ENCODE assay signal across 21 cellular contexts in genomic region chr10:79272353-79272752, GRCh38.
DNase-seq lines count a peak whose midpoint lies in the region; ATAC-seq and TF ChIP-seq lines count a peak whose summit lies in the region.
"Had no signal": no experiment of that assay in that cellular context is flagged by ENCODE, and none has a peak within 500 bp of the region (broad histone marks: within the 10 kb centered on the region; RNA-seq: fewer than 3 reads in every experiment).

No MANE protein-coding gene starts in this region.

- H3K4me1 Mint-ChIP-seq in activated CD4-positive, alpha-beta memory T cell treated with anti-CD3 and anti-CD28 coated beads, Interleukin-2, amount 10 ng/mL, durations not matched to agents 7 days and 5 days, result peaks cover 19% of the 10 kb centered on the region
- H3K4me1 Mint-ChIP-seq in activated CD4-positive, alpha-beta memory T cell treated with anti-CD3 and anti-CD28 coated beads for 36 hours (ENCODE audit: low read depth), result peaks cover 4% of the 10 kb centered on the region
- H3K4me1 Mint-ChIP-seq in stimulated activated memory B cell treated with anti-CD40 and anti-IgM and Interleukin-4, amounts not matched to agents 10 μg/mL and 1 μg/mL and 100 μg/mL, for 72 hours, result peaks cover 73% of the 10 kb centered on the region

- peaks cover 77% of the 10 kb centered on the region for H3K4me1 ChIP-seq in lower lobe of right lung

- no peaks in the 10 kb centered on the region for H3K27me3 Mint-ChIP-seq in activated CD4-positive, alpha-beta memory T cell treated with anti-CD3 and anti-CD28 coated beads, Interleukin-2, amount 10 ng/mL, durations not matched to agents 7 days and 5 days
- H3K27me3 Mint-ChIP-seq in activated CD4-positive, alpha-beta memory T cell treated with anti-CD3 and anti-CD28 coated beads for 36 hours, result no peaks in the 10 kb centered on the region
- no peaks in the 10 kb centered on the region for H3K27me3 Mint-ChIP-seq in stimulated activated memory B cell treated with anti-CD40 and anti-IgM and Interleukin-4, amounts not matched to agents 10 μg/mL and 1 μg/mL and 100 μg/mL, for 72 hours
- H3K27me3 Mint-ChIP-seq: activated naive CD8-positive, alpha-beta T cell treated with anti-CD3 and anti-CD28 coated beads, Interleukin-2, amount 50 U/mL, for 24 hours; naive thymus-derived CD4-positive, alpha-beta T cell; stimulated activated naive CD8-positive, alpha-beta T cell treated with anti-CD3 and anti-CD28 coated beads, Interleukin-15, amount 100 ng/mL, for 72 hours had no signal

- CTCF ChIA-PET in activated CD4-positive, alpha-beta memory T cell treated with anti-CD3 and anti-CD28 coated beads, Interleukin-2, amount 10 ng/mL, durations not matched to agents 7 days and 5 days (lab: Charles Lee), result no interaction called here
- CTCF ChIA-PET in activated CD4-positive, alpha-beta memory T cell treated with anti-CD3 and anti-CD28 coated beads for 36 hours (lab: Charles Lee), result no interaction called here
- CTCF ChIA-PET in RWPE1 (lab: Yijun Ruan, JAX), result no interaction called here

- no peaks in the 10 kb centered on the region for H3K27me3 ChIP-seq in lower lobe of right lung (ENCODE audit: low read depth)
- H3K27me3 ChIP-seq: BE2C, brain microvascular endothelial cell had no signal

- POLR2A ChIA-PET in activated CD4-positive, alpha-beta memory T cell treated with anti-CD3 and anti-CD28 coated beads, Interleukin-2, amount 10 ng/mL, durations not matched to agents 7 days and 5 days (lab: Charles Lee), result interaction anchor here (0.6 kb wide), 1 partner anchor 20 kb away, joined by 4 read pairs; no protein-coding TSS in a partner anchor
- POLR2A ChIA-PET in activated CD4-positive, alpha-beta memory T cell treated with anti-CD3 and anti-CD28 coated beads for 36 hours (lab: Charles Lee), result no interaction called here
- POLR2A ChIA-PET in RWPE1 (lab: Yijun Ruan, JAX; ENCODE audit: low non-redundant PET), result no interaction called here

- DNase-seq in activated CD4-positive, alpha-beta memory T cell treated with anti-CD3 and anti-CD28 coated beads, Interleukin-2, amount 10 ng/mL, durations not matched to agents 7 days and 5 days, result no peak
- no peak for DNase-seq in activated CD4-positive, alpha-beta memory T cell treated with anti-CD3 and anti-CD28 coated beads for 36 hours
- no peak for DNase-seq in RWPE1 (ENCODE audit: low spot score)
- no peak for DNase-seq in lower lobe of right lung
- DNase-seq: activated CD4-positive, CD25-positive, alpha-beta regulatory T cell treated with anti-CD3 and anti-CD28 coated beads, Interleukin-2, amount 50 U/mL, for 72 hours; activated naive CD8-positive, alpha-beta T cell treated with anti-CD3 and anti-CD28 coated beads, Interleukin-2, amount 50 U/mL, for 24 hours; BE2C; brain microvascular endothelial cell; Calu3; hypothalamus; islet precursor cell; naive thymus-derived CD4-positive, alpha-beta T cell; NCI-H1417; NCI-H2107; small intestine; stimulated activated naive CD8-positive, alpha-beta T cell treated with anti-CD3 and anti-CD28 coated beads, Interleukin-15, amount 100 ng/mL, for 72 hours had no signal

- H3K36me3 ChIP-seq in lower lobe of right lung, result peaks cover 21% of the 10 kb centered on the region

- intact Hi-C loops in activated CD4-positive, alpha-beta memory T cell treated with anti-CD3 and anti-CD28 coated beads for 36 hours (cut with micrococcal nuclease), result no loop called here
- intact Hi-C loops in lower lobe of right lung (cut with DNase I), result no loop called here

- peaks cover 7% of the 10 kb centered on the region for H3K36me3 Mint-ChIP-seq in activated CD4-positive, alpha-beta memory T cell treated with anti-CD3 and anti-CD28 coated beads, Interleukin-2, amount 10 ng/mL, durations not matched to agents 7 days and 5 days (ENCODE audit: low read depth)
- peaks cover 2% of the 10 kb centered on the region for H3K36me3 Mint-ChIP-seq in activated CD4-positive, alpha-beta memory T cell treated with anti-CD3 and anti-CD28 coated beads for 36 hours
- H3K36me3 Mint-ChIP-seq in stimulated activated memory B cell treated with anti-CD40 and anti-IgM and Interleukin-4, amounts not matched to agents 10 μg/mL and 1 μg/mL and 100 μg/mL, for 72 hours, result peaks cover 40% of the 10 kb centered on the region

- TF ChIP-seq CTCF in RWPE1 (conservative IDR thresholded peaks at IDR 0.05; ENCODE audit: low read depth) (no peak), lower lobe of right lung (IDR thresholded peaks at IDR 0.05) (no peak)

- no peaks in the 10 kb centered on the region for H3K9me3 ChIP-seq in lower lobe of right lung
- H3K9me3 ChIP-seq: BE2C had no signal

- no peak overlapping the region for H3K4me3 Mint-ChIP-seq in activated CD4-positive, alpha-beta memory T cell treated with anti-CD3 and anti-CD28 coated beads, Interleukin-2, amount 10 ng/mL, durations not matched to agents 7 days and 5 days
- H3K4me3 Mint-ChIP-seq in activated CD4-positive, alpha-beta memory T cell treated with anti-CD3 and anti-CD28 coated beads for 36 hours, result no peak overlapping the region
- no peak overlapping the region for H3K4me3 Mint-ChIP-seq in stimulated activated memory B cell treated with anti-CD40 and anti-IgM and Interleukin-4, amounts not matched to agents 10 μg/mL and 1 μg/mL and 100 μg/mL, for 72 hours
- H3K4me3 Mint-ChIP-seq: activated naive CD8-positive, alpha-beta T cell treated with anti-CD3 and anti-CD28 coated beads, Interleukin-2, amount 50 U/mL, for 24 hours; naive thymus-derived CD4-positive, alpha-beta T cell; stimulated activated naive CD8-positive, alpha-beta T cell treated with anti-CD3 and anti-CD28 coated beads, Interleukin-15, amount 100 ng/mL, for 72 hours had no signal

- H3K4me3 ChIP-seq in lower lobe of right lung, result no peak overlapping the region

- H3K27ac ChIP-seq in RWPE1 (peak overlapping the region; percentile 73), lower lobe of right lung (peak overlapping the region; percentile 18)
- H3K27ac ChIP-seq: brain microvascular endothelial cell had no signal

- peak overlapping the region; percentile 14 for H3K27ac Mint-ChIP-seq in activated CD4-positive, alpha-beta memory T cell treated with anti-CD3 and anti-CD28 coated beads, Interleukin-2, amount 10 ng/mL, durations not matched to agents 7 days and 5 days
- H3K27ac Mint-ChIP-seq in activated CD4-positive, alpha-beta memory T cell treated with anti-CD3 and anti-CD28 coated beads for 36 hours, result no peak overlapping the region
- peak overlapping the region; percentile 98 for H3K27ac Mint-ChIP-seq in stimulated activated memory B cell treated with anti-CD40 and anti-IgM and Interleukin-4, amounts not matched to agents 10 μg/mL and 1 μg/mL and 100 μg/mL, for 72 hours
- H3K27ac Mint-ChIP-seq: activated naive CD8-positive, alpha-beta T cell treated with anti-CD3 and anti-CD28 coated beads, Interleukin-2, amount 50 U/mL, for 24 hours; activated T-helper 2 cell treated with anti-CD3 and anti-CD28 coated beads, Interferon-gamma antibody, Interleukin-2, Interleukin-4, amounts not matched to agents 10 μg/mL and 5 μg/mL and 100 μg/mL, durations not matched to agents 14 hours and 24 hours and 36 hours had no signal

- ATAC-seq in lower lobe of right lung (no peak), HG03139 (IDR thresholded peaks at IDR 0.05; ENCODE audit: unreplicated experiment) (no peak), HG02970 (IDR thresholded peaks at IDR 0.05; ENCODE audit: low FRiP score, unreplicated experiment) (no peak), HG02642 (IDR thresholded peaks at IDR 0.05; ENCODE audit: poor library complexity, unreplicated experiment) (no peak)
- no peak for ATAC-seq in stimulated activated memory B cell treated with anti-CD40 and anti-IgM and Interleukin-4, amounts not matched to agents 10 μg/mL and 1 μg/mL and 100 μg/mL, for 72 hours
- ATAC-seq: activated naive CD8-positive, alpha-beta T cell treated with anti-CD3 and anti-CD28 coated beads, Interleukin-2, amount 50 U/mL, for 24 hours; naive thymus-derived CD4-positive, alpha-beta T cell; stimulated activated naive CD8-positive, alpha-beta T cell treated with anti-CD3 and anti-CD28 coated beads, Interleukin-15, amount 100 ng/mL, for 72 hours had no signal

- no peaks in the 10 kb centered on the region for H3K9me3 Mint-ChIP-seq in activated CD4-positive, alpha-beta memory T cell treated with anti-CD3 and anti-CD28 coated beads, Interleukin-2, amount 10 ng/mL, durations not matched to agents 7 days and 5 days
- H3K9me3 Mint-ChIP-seq in activated CD4-positive, alpha-beta memory T cell treated with anti-CD3 and anti-CD28 coated beads for 36 hours, result no peaks in the 10 kb centered on the region
- no peaks in the 10 kb centered on the region for H3K9me3 Mint-ChIP-seq in stimulated activated memory B cell treated with anti-CD40 and anti-IgM and Interleukin-4, amounts not matched to agents 10 μg/mL and 1 μg/mL and 100 μg/mL, for 72 hours
- H3K9me3 Mint-ChIP-seq: activated naive CD8-positive, alpha-beta T cell treated with anti-CD3 and anti-CD28 coated beads, Interleukin-2, amount 50 U/mL, for 24 hours; activated T-helper 2 cell treated with anti-CD3 and anti-CD28 coated beads, Interferon-gamma antibody, Interleukin-2, Interleukin-4, amounts not matched to agents 10 μg/mL and 5 μg/mL and 100 μg/mL, durations not matched to agents 14 hours and 24 hours and 36 hours; naive thymus-derived CD4-positive, alpha-beta T cell; stimulated activated naive CD8-positive, alpha-beta T cell treated with anti-CD3 and anti-CD28 coated beads, Interleukin-15, amount 100 ng/mL, for 72 hours had no signal
